1 cellular context compared by ENCODE assay signal in the genomic region with DNA sequence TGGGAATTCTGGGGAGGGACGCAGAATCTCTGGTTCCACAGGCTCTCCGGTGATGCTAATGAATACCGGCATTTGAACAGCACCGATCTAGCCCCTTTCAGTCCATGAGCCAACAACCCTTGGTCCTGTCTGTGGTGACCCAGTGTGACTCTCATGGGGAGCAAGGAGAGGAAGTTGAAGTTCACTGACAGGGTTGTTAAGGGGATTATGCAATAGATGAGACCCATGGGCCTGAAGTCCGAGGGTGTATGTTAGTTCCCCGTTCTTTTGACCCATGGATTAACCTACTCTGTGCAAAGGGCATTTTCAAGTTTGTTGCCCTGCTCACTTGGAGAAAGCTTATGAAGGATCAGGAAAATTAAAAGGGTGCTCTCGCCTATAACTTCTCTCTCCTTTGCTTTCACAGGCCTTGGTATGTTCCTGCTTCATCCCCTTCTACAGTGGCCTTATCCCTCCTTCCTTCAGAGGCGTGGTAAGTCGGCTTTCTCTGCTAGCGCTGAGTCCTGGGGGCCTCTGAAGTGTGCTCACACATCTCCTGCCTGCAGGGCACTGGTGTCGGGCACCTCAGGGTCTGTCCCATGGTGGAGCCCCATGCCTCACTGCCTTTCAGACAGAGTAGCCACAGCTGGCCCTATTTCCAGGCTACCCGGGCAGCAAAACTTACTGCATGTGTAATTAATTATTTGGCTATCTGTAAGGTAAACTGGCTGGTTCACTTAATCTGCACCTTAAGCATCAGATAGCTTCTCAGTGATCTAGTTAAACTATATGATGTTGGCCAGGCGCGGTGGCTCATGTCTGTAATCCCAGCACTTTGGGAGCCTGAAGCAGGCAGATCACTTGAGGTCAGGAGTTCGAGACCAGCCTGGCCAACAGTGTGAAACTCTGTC.
TF ChIP-seq lines count a peak whose summit lies in the region.

No MANE protein-coding gene starts in this region.

TF ChIP-seq in HepG2, 621 proteins besides CTCF, POLR2A, EP300 and RAD21 (continued from another document and continues in another):
- TF ChIP-seq, protein P1, sequence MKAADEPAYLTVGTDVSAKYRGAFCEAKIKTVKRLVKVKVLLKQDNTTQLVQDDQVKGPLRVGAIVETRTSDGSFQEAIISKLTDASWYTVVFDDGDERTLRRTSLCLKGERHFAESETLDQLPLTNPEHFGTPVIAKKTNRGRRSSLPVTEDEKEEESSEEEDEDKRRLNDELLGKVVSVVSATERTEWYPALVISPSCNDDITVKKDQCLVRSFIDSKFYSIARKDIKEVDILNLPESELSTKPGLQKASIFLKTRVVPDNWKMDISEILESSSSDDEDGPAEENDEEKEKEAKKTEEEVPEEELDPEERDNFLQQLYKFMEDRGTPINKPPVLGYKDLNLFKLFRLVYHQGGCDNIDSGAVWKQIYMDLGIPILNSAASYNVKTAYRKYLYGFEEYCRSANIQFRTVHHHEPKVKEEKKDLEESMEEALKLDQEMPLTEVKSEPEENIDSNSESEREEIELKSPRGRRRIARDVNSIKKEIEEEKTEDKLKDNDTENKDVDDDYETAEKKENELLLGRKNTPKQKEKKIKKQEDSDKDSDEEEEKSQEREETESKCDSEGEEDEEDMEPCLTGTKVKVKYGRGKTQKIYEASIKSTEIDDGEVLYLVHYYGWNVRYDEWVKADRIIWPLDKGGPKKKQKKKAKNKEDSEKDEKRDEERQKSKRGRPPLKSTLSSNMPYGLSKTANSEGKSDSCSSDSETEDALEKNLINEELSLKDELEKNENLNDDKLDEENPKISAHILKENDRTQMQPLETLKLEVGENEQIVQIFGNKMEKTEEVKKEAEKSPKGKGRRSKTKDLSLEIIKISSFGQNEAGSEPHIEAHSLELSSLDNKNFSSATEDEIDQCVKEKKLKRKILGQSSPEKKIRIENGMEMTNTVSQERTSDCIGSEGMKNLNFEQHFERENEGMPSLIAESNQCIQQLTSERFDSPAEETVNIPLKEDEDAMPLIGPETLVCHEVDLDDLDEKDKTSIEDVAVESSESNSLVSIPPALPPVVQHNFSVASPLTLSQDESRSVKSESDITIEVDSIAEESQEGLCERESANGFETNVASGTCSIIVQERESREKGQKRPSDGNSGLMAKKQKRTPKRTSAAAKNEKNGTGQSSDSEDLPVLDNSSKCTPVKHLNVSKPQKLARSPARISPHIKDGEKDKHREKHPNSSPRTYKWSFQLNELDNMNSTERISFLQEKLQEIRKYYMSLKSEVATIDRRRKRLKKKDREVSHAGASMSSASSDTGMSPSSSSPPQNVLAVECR (CRISPR knock-in tag; IDR thresholded peaks at IDR 0.05; ENCODE audit: borderline replicate concordance), result peak; percentile 61; the same call in 1 of the 2 replicates
- TF ChIP-seq PRPF4 (IDR thresholded peaks at IDR 0.05; ENCODE audit: low read depth, low read length, poor library complexity, severe bottlenecking) (no peak), NR2F1 (CRISPR knock-in tag; IDR thresholded peaks at IDR 0.05) (peak; percentile 56 to 72; a peak in 3 of 4 replicates), ZMYM2 (CRISPR knock-in tag; IDR thresholded peaks at IDR 0.05) (peak; percentile 68; the same call in 1 of the 2 replicates), SMYD3 (CRISPR knock-in tag; IDR thresholded peaks at IDR 0.05) (no peak), RNF219 (CRISPR knock-in tag; IDR thresholded peaks at IDR 0.05) (no peak), FOXK1 (CRISPR knock-in tag; IDR thresholded peaks at IDR 0.05; ENCODE audit: borderline replicate concordance, low read depth) (peak; percentile 44; the same call in 1 of the 2 replicates), ZNF703 (CRISPR knock-in tag; IDR thresholded peaks at IDR 0.05; ENCODE audit: borderline replicate concordance) (0 out of 2 replicates have a peak, but pooled peaks have one; percentile 10), ZNF260 (CRISPR knock-in tag; IDR thresholded peaks at IDR 0.05; ENCODE audit: borderline replicate concordance, low read depth) (no peak), ZNF543 (CRISPR knock-in tag; IDR thresholded peaks at IDR 0.05) (no peak), CBX1 (IDR thresholded peaks at IDR 0.05; ENCODE audit: low read depth) (no peak), ZBTB7B (CRISPR knock-in tag; IDR thresholded peaks at IDR 0.05) (no peak), SP5 (CRISPR knock-in tag; IDR thresholded peaks at IDR 0.05; ENCODE audit: borderline replicate concordance, low read depth) (no peak), MLLT10 (CRISPR knock-in tag; IDR thresholded peaks at IDR 0.05) (no peak), ZNF264 (CRISPR knock-in tag; IDR thresholded peaks at IDR 0.05) (peak; percentile 79), ZSCAN30 (CRISPR knock-in tag; IDR thresholded peaks at IDR 0.05) (no peak), ESRRA (CRISPR knock-in tag; IDR thresholded peaks at IDR 0.05; ENCODE audit: low read depth) (peak; percentile 82; the same call in 1 of the 2 replicates), PPARG (CRISPR knock-in tag; conservative IDR thresholded peaks at IDR 0.05) (peak; percentile 74; the same call in 1 of the 2 replicates), POLR2AphosphoS5 (IDR thresholded peaks at IDR 0.05; ENCODE audit: low read depth, low read length) (0 out of 2 replicates have a peak, but pooled peaks have one; percentile 4), ZFP90 (CRISPR knock-in tag; IDR thresholded peaks at IDR 0.05; ENCODE audit: borderline replicate concordance) (no peak), ZNF354B (CRISPR knock-in tag; IDR thresholded peaks at IDR 0.05) (no peak), NCOR1 (IDR thresholded peaks at IDR 0.05; ENCODE audit: borderline replicate concordance, low read length) (peak; percentile 89), HNRNPLL (IDR thresholded peaks at IDR 0.05; ENCODE audit: low read depth, low read length, poor library complexity, severe bottlenecking) (no peak), ZNF431 (CRISPR knock-in tag; IDR thresholded peaks at IDR 0.05; ENCODE audit: borderline replicate concordance, low read depth) (no peak), ZC3H4 (CRISPR knock-in tag; IDR thresholded peaks at IDR 0.05; ENCODE audit: borderline replicate concordance) (no peak), SAP130 (CRISPR knock-in tag; IDR thresholded peaks at IDR 0.05; ENCODE audit: low read depth) (peak; percentile 66; the same call in 1 of the 2 replicates), NR1H2 (CRISPR knock-in tag; IDR thresholded peaks at IDR 0.05; ENCODE audit: borderline replicate concordance, low read depth) (peak; percentile 39; the same call in 1 of the 2 replicates), TBX2 (CRISPR knock-in tag; IDR thresholded peaks at IDR 0.05; ENCODE audit: borderline replicate concordance) (peak; percentile 40; the same call in 1 of the 2 replicates), KLF16 (CRISPR knock-in tag; IDR thresholded peaks at IDR 0.05) (0 out of 4 replicates have a peak, but pooled peaks of 1 of the 2 experiments have one; percentile 20), ZNF263 (CRISPR knock-in tag; IDR thresholded peaks at IDR 0.05) (no peak), REPIN1 (CRISPR knock-in tag; IDR thresholded peaks at IDR 0.05; ENCODE audit: borderline replicate concordance, low read depth) (peak; percentile 64; the same call in 1 of the 2 replicates), NR2F6 (IDR thresholded peaks at IDR 0.05) (peak; percentile 84), NR2F6 (CRISPR knock-in tag; IDR thresholded peaks at IDR 0.05) (peak; percentile 83), HNF4G (IDR thresholded peaks at IDR 0.05; ENCODE audit: borderline replicate concordance, low read depth, low read length) (peak; percentile 95), HNF4G (CRISPR knock-in tag; IDR thresholded peaks at IDR 0.05; ENCODE audit: borderline replicate concordance, low read depth) (peak; percentile 90), CREB1 (IDR thresholded peaks at IDR 0.05) (no peak), CREB1 (CRISPR knock-in tag; IDR thresholded peaks at IDR 0.05) (peak; percentile 24; the same call in 1 of the 2 replicates), FOXA3 (CRISPR knock-in tag; IDR thresholded peaks at IDR 0.05) (peak; percentile 38; the same call in 1 of the 2 replicates), SOX5 (CRISPR knock-in tag; IDR thresholded peaks at IDR 0.05; ENCODE audit: borderline replicate concordance) (peak; percentile 38; the same call in 1 of the 2 replicates)
- TF ChIP-seq, protein P2, sequence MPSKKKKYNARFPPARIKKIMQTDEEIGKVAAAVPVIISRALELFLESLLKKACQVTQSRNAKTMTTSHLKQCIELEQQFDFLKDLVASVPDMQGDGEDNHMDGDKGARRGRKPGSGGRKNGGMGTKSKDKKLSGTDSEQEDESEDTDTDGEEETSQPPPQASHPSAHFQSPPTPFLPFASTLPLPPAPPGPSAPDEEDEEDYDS (CRISPR knock-in tag; IDR thresholded peaks at IDR 0.05), result no peak
- TF ChIP-seq, protein P3, sequence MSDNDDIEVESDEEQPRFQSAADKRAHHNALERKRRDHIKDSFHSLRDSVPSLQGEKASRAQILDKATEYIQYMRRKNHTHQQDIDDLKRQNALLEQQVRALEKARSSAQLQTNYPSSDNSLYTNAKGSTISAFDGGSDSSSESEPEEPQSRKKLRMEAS (IDR thresholded peaks at IDR 0.05), result peak; percentile 36; the same call in 1 of the 2 replicates
- TF ChIP-seq, protein P4, sequence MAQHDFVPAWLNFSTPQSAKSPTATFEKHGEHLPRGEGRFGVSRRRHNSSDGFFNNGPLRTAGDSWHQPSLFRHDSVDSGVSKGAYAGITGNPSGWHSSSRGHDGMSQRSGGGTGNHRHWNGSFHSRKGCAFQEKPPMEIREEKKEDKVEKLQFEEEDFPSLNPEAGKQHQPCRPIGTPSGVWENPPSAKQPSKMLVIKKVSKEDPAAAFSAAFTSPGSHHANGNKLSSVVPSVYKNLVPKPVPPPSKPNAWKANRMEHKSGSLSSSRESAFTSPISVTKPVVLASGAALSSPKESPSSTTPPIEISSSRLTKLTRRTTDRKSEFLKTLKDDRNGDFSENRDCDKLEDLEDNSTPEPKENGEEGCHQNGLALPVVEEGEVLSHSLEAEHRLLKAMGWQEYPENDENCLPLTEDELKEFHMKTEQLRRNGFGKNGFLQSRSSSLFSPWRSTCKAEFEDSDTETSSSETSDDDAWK (CRISPR knock-in tag; IDR thresholded peaks at IDR 0.05), result no peak
- TF ChIP-seq, protein P5, sequence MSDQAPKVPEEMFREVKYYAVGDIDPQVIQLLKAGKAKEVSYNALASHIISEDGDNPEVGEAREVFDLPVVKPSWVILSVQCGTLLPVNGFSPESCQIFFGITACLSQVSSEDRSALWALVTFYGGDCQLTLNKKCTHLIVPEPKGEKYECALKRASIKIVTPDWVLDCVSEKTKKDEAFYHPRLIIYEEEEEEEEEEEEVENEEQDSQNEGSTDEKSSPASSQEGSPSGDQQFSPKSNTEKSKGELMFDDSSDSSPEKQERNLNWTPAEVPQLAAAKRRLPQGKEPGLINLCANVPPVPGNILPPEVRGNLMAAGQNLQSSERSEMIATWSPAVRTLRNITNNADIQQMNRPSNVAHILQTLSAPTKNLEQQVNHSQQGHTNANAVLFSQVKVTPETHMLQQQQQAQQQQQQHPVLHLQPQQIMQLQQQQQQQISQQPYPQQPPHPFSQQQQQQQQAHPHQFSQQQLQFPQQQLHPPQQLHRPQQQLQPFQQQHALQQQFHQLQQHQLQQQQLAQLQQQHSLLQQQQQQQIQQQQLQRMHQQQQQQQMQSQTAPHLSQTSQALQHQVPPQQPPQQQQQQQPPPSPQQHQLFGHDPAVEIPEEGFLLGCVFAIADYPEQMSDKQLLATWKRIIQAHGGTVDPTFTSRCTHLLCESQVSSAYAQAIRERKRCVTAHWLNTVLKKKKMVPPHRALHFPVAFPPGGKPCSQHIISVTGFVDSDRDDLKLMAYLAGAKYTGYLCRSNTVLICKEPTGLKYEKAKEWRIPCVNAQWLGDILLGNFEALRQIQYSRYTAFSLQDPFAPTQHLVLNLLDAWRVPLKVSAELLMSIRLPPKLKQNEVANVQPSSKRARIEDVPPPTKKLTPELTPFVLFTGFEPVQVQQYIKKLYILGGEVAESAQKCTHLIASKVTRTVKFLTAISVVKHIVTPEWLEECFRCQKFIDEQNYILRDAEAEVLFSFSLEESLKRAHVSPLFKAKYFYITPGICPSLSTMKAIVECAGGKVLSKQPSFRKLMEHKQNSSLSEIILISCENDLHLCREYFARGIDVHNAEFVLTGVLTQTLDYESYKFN (CRISPR knock-in tag; conservative IDR thresholded peaks at IDR 0.05), result peak; percentile 61; the same call in 1 of the 2 replicates
- TF ChIP-seq, protein P6, sequence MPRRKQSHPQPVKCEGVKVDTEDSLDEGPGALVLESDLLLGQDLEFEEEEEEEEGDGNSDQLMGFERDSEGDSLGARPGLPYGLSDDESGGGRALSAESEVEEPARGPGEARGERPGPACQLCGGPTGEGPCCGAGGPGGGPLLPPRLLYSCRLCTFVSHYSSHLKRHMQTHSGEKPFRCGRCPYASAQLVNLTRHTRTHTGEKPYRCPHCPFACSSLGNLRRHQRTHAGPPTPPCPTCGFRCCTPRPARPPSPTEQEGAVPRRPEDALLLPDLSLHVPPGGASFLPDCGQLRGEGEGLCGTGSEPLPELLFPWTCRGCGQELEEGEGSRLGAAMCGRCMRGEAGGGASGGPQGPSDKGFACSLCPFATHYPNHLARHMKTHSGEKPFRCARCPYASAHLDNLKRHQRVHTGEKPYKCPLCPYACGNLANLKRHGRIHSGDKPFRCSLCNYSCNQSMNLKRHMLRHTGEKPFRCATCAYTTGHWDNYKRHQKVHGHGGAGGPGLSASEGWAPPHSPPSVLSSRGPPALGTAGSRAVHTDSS (CRISPR knock-in tag; conservative IDR thresholded peaks at IDR 0.05), result no peak
